In the genomic region with DNA sequence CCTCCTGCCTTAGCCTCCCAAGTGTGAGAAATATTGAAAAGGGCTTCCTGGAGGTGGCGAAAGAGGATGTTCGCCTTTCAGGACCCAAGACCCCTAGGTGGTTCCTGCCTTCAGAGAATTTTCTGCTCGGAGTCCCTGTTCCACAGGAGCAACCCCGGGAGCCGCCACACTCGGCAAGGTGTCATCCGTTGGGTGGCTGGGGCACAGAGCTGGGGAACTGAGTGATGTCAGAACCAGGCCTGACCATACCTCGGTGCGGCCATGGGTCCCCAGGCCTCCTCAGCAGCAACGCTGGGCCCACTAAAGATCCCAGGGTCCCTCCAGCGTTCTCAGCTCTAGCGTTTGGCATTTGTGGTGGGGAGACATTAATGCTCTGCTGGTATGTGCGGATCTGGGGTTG, we compare ENCODE assay signal across 18 cellular contexts. TPM values are rescaled to one million over a fixed set of nuclear protein-coding genes. Genes with fewer than 3 reads are reported as not detected.
DNase-seq lines count a peak whose midpoint lies in the region; ATAC-seq, FAIRE-seq and TF ChIP-seq lines count a peak whose summit lies in the region.
"Had no signal": no experiment of that assay in that cellular context is flagged by ENCODE, and none has a peak within 500 bp of the region (broad histone marks: within the 10 kb centered on the region; RNA-seq: fewer than 3 reads in every experiment).

No MANE protein-coding gene starts in this region.

- peaks cover 20% of the 10 kb centered on the region for H3K4me1 ChIP-seq in A549
- peaks cover 11% of the 10 kb centered on the region for H3K4me1 ChIP-seq in HUES6 (ENCODE audit: control insufficient read depth, insufficient read depth, low read length)
- peaks cover 0 to 4% (median 0%) of the 10 kb centered on the region in 4 experiments; a peak in 4 of 7 replicates for H3K4me1 ChIP-seq in H1 (replicated peaks in 1 of 4; ENCODE audit: control insufficient read depth in 3 of 4, insufficient read depth in 4 of 4, low read length in 3 of 4)
- H3K4me1 ChIP-seq in mesendoderm (ENCODE audit: control insufficient read depth, low read depth, low read length) = no peaks in the 10 kb centered on the region
- H3K4me1 ChIP-seq: BE2C had no signal

- H3K4me2 ChIP-seq in A549 (peak overlapping the region; percentile 29; the same call in 1 of the 3 replicates), H1 (ENCODE audit: insufficient read depth in 1 of 2, low read depth in 2 of 2, low read length in 2 of 2) (no peak overlapping the region), mesendoderm (ENCODE audit: low read length) (no peak overlapping the region)
- H3K4me2 ChIP-seq: GM23338 had no signal

- H3K23me2 ChIP-seq in H1 (ENCODE audit: low read depth, low read length) = no peaks in the 10 kb centered on the region

- H3K79me2 ChIP-seq in H1 (ENCODE audit: control insufficient read depth in 1 of 2, insufficient read depth in 2 of 2, low read length in 2 of 2) (no peaks in the 10 kb centered on the region), mesendoderm (ENCODE audit: control insufficient read depth, insufficient read depth, low read length) (no peaks in the 10 kb centered on the region)

- no peak for ATAC-seq in A549
- ATAC-seq in GM19395 (IDR thresholded peaks at IDR 0.05; ENCODE audit: unreplicated experiment) = no peak
- no peak for ATAC-seq in GM18858 (IDR thresholded peaks at IDR 0.05; ENCODE audit: unreplicated experiment)

- H3K4me3 ChIP-seq in A549 (no peak overlapping the region), HUES6 (ENCODE audit: low read depth, low read length) (no peak overlapping the region), H1 (ENCODE audit: extremely low read depth in 1 of 4, insufficient read depth in 2 of 4, low read depth in 3 of 4, low read length in 4 of 4) (no peak overlapping the region), mesendoderm (ENCODE audit: low read length) (no peak overlapping the region)
- H3K4me3 ChIP-seq: GM23338 had no signal

- H3K56ac ChIP-seq in H1 (replicated peaks; ENCODE audit: insufficient read length, low read depth, low read length) (no peak overlapping the region), mesendoderm (ENCODE audit: low read length) (no peak overlapping the region)

- no peak overlapping the region for H4K91ac ChIP-seq in H1 (replicated peaks; ENCODE audit: insufficient read length, low read length)

- H3K27ac ChIP-seq in A549 (peak overlapping the region in 1 of 2 experiments; percentile 44; a peak in 2 of 6 replicates), HUES6 (ENCODE audit: low read depth, low read length) (no peak overlapping the region), H1 (ENCODE audit: low read depth, low read length) (no peak overlapping the region), mesendoderm (ENCODE audit: low read depth, low read length) (no peak overlapping the region)

- H2AFZ ChIP-seq in H1 (ENCODE audit: low read length) = no peak overlapping the region
- H2AFZ ChIP-seq: GM23338 had no signal

- H2BK12ac ChIP-seq in H1 (ENCODE audit: low read depth, low read length) = 0 out of 2 replicates have a peak overlapping the region, but pooled peaks have one; percentile 60

- DNase-seq in A549 (ENCODE audit: low read depth in 1 of 2, low spot score in 1 of 2) = no peak
- DNase-seq in H1 (ENCODE audit: low read depth in 1 of 2, low spot score in 2 of 2) = no peak
- DNase-seq in mesendoderm = no peak
- DNase-seq in NCI-H526 treated with DMSO at 0.1 percent for 48 hours (lab: John Stamatoyannopoulos, UW) = no peak
- no peak for DNase-seq in hippocampal formation (lab: John Stamatoyannopoulos, UW)
- DNase-seq: BE2C; CD4-positive, alpha-beta memory T cell; GF-D8; HFFc6; NCI-H1417; NCI-H1930; NCI-H2171 treated with DMSO at 0.1 percent for 48 hours; Right ventricle myocardium superior had no signal

- no peaks in the 10 kb centered on the region for H3K27me3 ChIP-seq in HUES6 (ENCODE audit: control insufficient read depth, insufficient read depth, low read length)
- no peaks in the 10 kb centered on the region; a peak in 1 of 7 replicates for H3K27me3 ChIP-seq in H1 (replicated peaks in 1 of 4; ENCODE audit: control insufficient read depth in 3 of 4, extremely low read depth in 1 of 4, insufficient read depth in 3 of 4, low read length in 3 of 4)
- no peaks in the 10 kb centered on the region for H3K27me3 ChIP-seq in mesendoderm (ENCODE audit: insufficient read depth, low read length, poor library complexity)
- H3K27me3 ChIP-seq: BE2C had no signal

- TF ChIP-seq RAD21 in A549 (conservative IDR thresholded peaks at IDR 0.05 in 1 of 2, IDR thresholded peaks at IDR 0.05 in 1 of 2) (no peak), H1 (IDR thresholded peaks at IDR 0.05 in 1 of 2, conservative IDR thresholded peaks at IDR 0.05 in 1 of 2; ENCODE audit: low read depth in 2 of 2, low read length in 2 of 2) (no peak)

- H3K4ac ChIP-seq in H1 (replicated peaks; ENCODE audit: insufficient read length, low read depth, low read length) (no peak overlapping the region), mesendoderm (ENCODE audit: low read depth, low read length) (peak overlapping the region; percentile 24)

- CTCF ChIA-PET in A549 (lab: Yijun Ruan, JAX) (interaction anchor here (1.0 to 1.8 kb wide), 5 partner anchors 8 to 229 kb away, joined by 3 to 6 read pairs (median 3); no protein-coding TSS in a partner anchor), H1 (lab: Charles Lee; ENCODE audit: partially characterized antibody) (interaction anchor here (0.9 to 1.1 kb wide), 2 partner anchors 19 to 228 kb away, joined by 3 to 8 read pairs; no protein-coding TSS in a partner anchor)

- H2BK120ac ChIP-seq in H1 (replicated peaks; ENCODE audit: low read depth, low read length) = no peak overlapping the region
- no peak overlapping the region for H2BK120ac ChIP-seq in mesendoderm (ENCODE audit: low read depth, low read length)

- POLR2A ChIA-PET in A549 (lab: Yijun Ruan, JAX) (no interaction called here), H1 (lab: Charles Lee; ENCODE audit: partially characterized antibody) (interaction anchor here (1.2 kb wide), 1 partner anchor 12 kb away, joined by 4 read pairs; no protein-coding TSS in a partner anchor)

- H2BK15ac ChIP-seq in H1 (ENCODE audit: low read length) (no peak overlapping the region), mesendoderm (replicated peaks; ENCODE audit: low read depth) (no peak overlapping the region)

- 0 out of 2 replicates have a peak overlapping the region, but pooled peaks have one; percentile 9 for H2AK5ac ChIP-seq in H1 (ENCODE audit: low read depth, low read length)
- no peak overlapping the region for H2AK5ac ChIP-seq in mesendoderm (ENCODE audit: low read length)

- FAIRE-seq in A549 (lab: Jason Lieb, UNC) (no peak), H1 (lab: Jason Lieb, UNC) (no peak)
- FAIRE-seq: D721Med had no signal

- H3K18ac ChIP-seq in H1 (ENCODE audit: extremely low read depth, low read length) (no peak overlapping the region), mesendoderm (ENCODE audit: low read length) (no peak overlapping the region)

- H3K14ac ChIP-seq in H1 (ENCODE audit: insufficient read length) = no peak overlapping the region

- H4K5ac ChIP-seq in H1 (ENCODE audit: insufficient read length, low read depth, low read length) (no peak overlapping the region), mesendoderm (ENCODE audit: low read length) (no peak overlapping the region)

- TF ChIP-seq EP300 in A549 (IDR thresholded peaks at IDR 0.05) = no peak
- no peak for TF ChIP-seq EP300 in H1 (IDR thresholded peaks at IDR 0.05; ENCODE audit: borderline replicate concordance in 1 of 2, low read depth in 2 of 2, low read length in 2 of 2)

- H3K23ac ChIP-seq in H1 (ENCODE audit: insufficient read length) (no peak overlapping the region), mesendoderm (ENCODE audit: low read length) (no peak overlapping the region)

- 95% methylated on average over 9 of the region's 13 CpGs for WGBS in A549 (ENCODE audit: missing lambda C conversion rate)
- WGBS in H1 (ENCODE audit: extremely low coverage in 1 of 2, insufficient coverage in 1 of 2, insufficient read length in 1 of 2, insufficient replicate concordance in 2 of 2, low coverage in 1 of 2, low lambda C conversion rate in 2 of 2, missing lambda C conversion rate in 1 of 2), 2 experiments = 95% methylated on average over 13 of the region's 13 CpGs; no CpG with 5 or more reads in 1 of the 2 experiments
- no CpG with 5 or more reads among the region's 13 CpGs for whole genome bisulfite sequencing in mesendoderm (ENCODE audit: extremely low coverage, insufficient coverage, low lambda C conversion rate)

- H2BK5ac ChIP-seq in H1 (ENCODE audit: low read depth, low read length) (no peak overlapping the region), mesendoderm (ENCODE audit: low read length) (no peak overlapping the region)

- H3K9me3 ChIP-seq in A549 (no peaks in the 10 kb centered on the region), HUES6 (ENCODE audit: control insufficient read depth, insufficient read depth, low read depth, low read length) (no peaks in the 10 kb centered on the region), H1 (ENCODE audit: insufficient read depth in 2 of 2, low read depth in 1 of 2, low read length in 1 of 2) (no peaks in the 10 kb centered on the region)
- H3K9me3 ChIP-seq: BE2C had no signal

- TF ChIP-seq POLR2A in A549 (IDR thresholded peaks at IDR 0.05; ENCODE audit: low read length) (no peak), H1 (IDR thresholded peaks at IDR 0.05; ENCODE audit: control extremely low read depth in 1 of 2, low read depth in 2 of 2, low read length in 2 of 2) (no peak)

- peak overlapping the region; percentile 79 for H4K8ac ChIP-seq in H1 (ENCODE audit: extremely low read depth, insufficient read depth, low read length)
- no peak overlapping the region for H4K8ac ChIP-seq in mesendoderm (ENCODE audit: low read depth, low read length)

- H3K79me1 ChIP-seq in H1 (ENCODE audit: low read depth, low read length) = no peaks in the 10 kb centered on the region
- H3K79me1 ChIP-seq in mesendoderm (ENCODE audit: low read length) = no peaks in the 10 kb centered on the region

- no peak overlapping the region; the same call in 1 of the 2 replicates for H2BK20ac ChIP-seq in H1 (ENCODE audit: low read length)

- H4K20me1 ChIP-seq in H1 (replicated peaks in 1 of 2; ENCODE audit: control insufficient read depth in 1 of 2, insufficient read depth in 2 of 2, low read length in 2 of 2) = no peaks in the 10 kb centered on the region

- H3K36me3 ChIP-seq in HUES6 (ENCODE audit: control insufficient read depth, insufficient read depth, low read length) (no peaks in the 10 kb centered on the region), H1 (ENCODE audit: control insufficient read depth in 2 of 4, insufficient read depth in 4 of 4, low read length in 3 of 4) (no peaks in the 10 kb centered on the region), mesendoderm (ENCODE audit: control insufficient read depth, insufficient read depth, low read length) (no peaks in the 10 kb centered on the region)
- H3K36me3 ChIP-seq: BE2C had no signal

- peak overlapping the region; percentile 26 for H3K9ac ChIP-seq in HUES6 (ENCODE audit: low read length)
- no peak overlapping the region for H3K9ac ChIP-seq in H1 (replicated peaks in 1 of 4; ENCODE audit: extremely low read depth in 1 of 4, low read depth in 3 of 4, low read length in 3 of 4)
- no peak overlapping the region for H3K9ac ChIP-seq in mesendoderm (ENCODE audit: low read length)

- TF ChIP-seq CTCF in A549 (IDR thresholded peaks at IDR 0.05) = no peak
- TF ChIP-seq CTCF in H1 (IDR thresholded peaks at IDR 0.05; ENCODE audit: control extremely low read depth in 1 of 3, insufficient read depth in 1 of 3, low read depth in 1 of 3, low read length in 3 of 3) = no peak

RNA-seq across cellular contexts. Expression of gene TAF1B, which starts 23.7 kb away (rescaled TPM):
- polyA plus RNA-seq in A549 (2011; rRNA removed) (40.8 and 51.7 TPM in 2 replicates), A549 (2017; fragmentation: RNase III; extraction: RNeasy Plus Mini Kit Qiagen cat#74134 plus additional on column Dnase treatment) (32.4 to 40.6 TPM (median 37.0 TPM) in 3 replicates), H1 (2011; rRNA removed) (5.4 and 6.6 TPM in 2 replicates)
- polyA plus RNA-seq in A549 (2012; cell fraction: cytosol; rRNA removed) = 9.8 TPM in 2 replicates
- 5.3 and 7.4 TPM in 2 replicates for polyA plus RNA-seq in A549 (2012; cell fraction: nucleus; rRNA removed)
- 43.1 and 45.5 TPM in 2 replicates for polyA minus RNA-seq in A549 (2011; rRNA and poly(A)+ RNA removed)
- 25.2 and 25.8 TPM in 2 replicates for total RNA-seq in H1 (2021; fragmentation: NEBNext Ultra II Directional; extraction: Animal tissue kit (Norgen Biotek cat#: 25700))
- 7.3 TPM for polyA plus RNA-seq in H1 (2011; cell fraction: cytosol; rRNA removed)
- 7.4 TPM for polyA plus RNA-seq in H1 (2011; cell fraction: nucleus; rRNA removed)
- 6.8 to 12.0 TPM (median 7.8 TPM) in 4 replicates for polyA plus RNA-seq in H1 (2012, experiment 1 of 2)
- 1.3 TPM for polyA plus RNA-seq in H1 (2012, experiment 2 of 2)
- 17.6 TPM for polyA plus RNA-seq in H1 (2013, experiment 1 of 2)
- 16.8 TPM for polyA plus RNA-seq in H1 (2013, experiment 2 of 2)
- 20.7 and 22.7 TPM in 2 replicates for polyA minus RNA-seq in H1 (2011; rRNA and poly(A)+ RNA removed)
- 10.9 TPM for polyA minus RNA-seq in H1 (2011; cell fraction: cytosol; rRNA and poly(A)+ RNA removed)
- 47.1 TPM for polyA minus RNA-seq in H1 (2011; cell fraction: nucleus; rRNA and poly(A)+ RNA removed)
- 26.0 TPM for polyA plus RNA-seq in mesendoderm (2013, experiment 1 of 2)
- 25.3 TPM for polyA plus RNA-seq in mesendoderm (2013, experiment 2 of 2)
